In the genomic region with DNA sequence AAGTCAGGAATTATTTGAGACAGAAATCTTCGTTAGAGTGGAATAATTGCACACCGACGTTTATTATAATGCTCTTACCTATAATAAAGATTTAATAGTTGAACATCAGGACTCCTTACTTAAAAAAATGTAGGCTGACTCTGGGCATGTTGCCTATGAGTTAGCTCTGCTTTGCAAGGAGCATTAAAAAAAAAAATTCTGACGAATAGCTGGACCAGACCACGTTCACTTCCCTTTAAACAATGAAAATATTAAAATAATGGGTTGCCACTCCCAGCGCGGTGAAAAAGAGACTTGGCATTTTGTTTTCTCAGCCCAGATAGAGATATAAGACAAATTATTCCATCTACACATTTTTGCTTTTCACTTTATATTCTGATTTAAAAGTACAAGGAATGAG, we compare ENCODE assay signal across 8 cellular contexts. TPM values are rescaled to one million over a fixed set of nuclear protein-coding genes. Genes with fewer than 3 reads are reported as not detected.
DNase-seq lines count a peak whose midpoint lies in the region; ATAC-seq and TF ChIP-seq lines count a peak whose summit lies in the region.

No MANE protein-coding gene starts in this region.

- H3K27ac ChIP-seq in OCI-LY3 (ENCODE audit: low read length) (peak overlapping the region; percentile 90), endodermal cell (ENCODE audit: low read depth, low read length) (peak overlapping the region; percentile 60)

- H3K9me3 Mint-ChIP-seq in endodermal cell: no peaks in the 10 kb centered on the region

- peak overlapping the region; percentile 86 for H3K4me2 ChIP-seq in OCI-LY3 (ENCODE audit: low read length)

- H3K27ac Mint-ChIP-seq in endodermal cell: peak overlapping the region; percentile 97

- H3K4me3 ChIP-seq in OCI-LY3 (ENCODE audit: low read length) (peak overlapping the region; percentile 91), endodermal cell (ENCODE audit: low read length) (peak overlapping the region; percentile 99), neuron (ENCODE audit: low read length) (peak overlapping the region; percentile 64)

- WGBS in endodermal cell (ENCODE audit: insufficient coverage in 1 of 2, insufficient read length in 1 of 2), 2 experiments: 0 to 3% methylated on average over 3 to 4 of the region's 7 CpGs

- H3K4me3 Mint-ChIP-seq in endodermal cell: peak overlapping the region; percentile 97

- H3K36me3 ChIP-seq in OCI-LY3 (replicated peaks; ENCODE audit: low read depth, low read length) (no peaks in the 10 kb centered on the region), endodermal cell (ENCODE audit: control insufficient read depth, insufficient read depth, low read length) (peaks cover 6% of the 10 kb centered on the region), neuron (ENCODE audit: insufficient read depth, low read length) (no peaks in the 10 kb centered on the region)

- peaks cover 21% of the 10 kb centered on the region for H3K4me1 ChIP-seq in OCI-LY3 (ENCODE audit: low read length)
- no peaks in the 10 kb centered on the region for H3K4me1 ChIP-seq in endodermal cell (ENCODE audit: control insufficient read depth, insufficient read depth, low read length)
- peaks cover 26% of the 10 kb centered on the region for H3K4me1 ChIP-seq in neuron (ENCODE audit: insufficient read depth, low read length)

- peaks cover 22% of the 10 kb centered on the region for H3K4me1 Mint-ChIP-seq in endodermal cell

- H3K9ac ChIP-seq in OCI-LY3 (ENCODE audit: low read length) (peak overlapping the region; percentile 88), endodermal cell (ENCODE audit: extremely low read depth, low read length, poor library complexity, severe bottlenecking) (peak overlapping the region; percentile 89)

- H3K27me3 ChIP-seq in OCI-LY3 (ENCODE audit: low read depth, low read length) (no peaks in the 10 kb centered on the region), endodermal cell (ENCODE audit: control insufficient read depth, insufficient read depth, low read length, poor library complexity, severe bottlenecking) (no peaks in the 10 kb centered on the region), neuron (ENCODE audit: insufficient read depth, low read length) (no peaks in the 10 kb centered on the region)

- no peak for ATAC-seq in HG03280 (IDR thresholded peaks at IDR 0.05; ENCODE audit: unreplicated experiment)

- H3K79me2 ChIP-seq in OCI-LY3 (ENCODE audit: low read length): peaks cover 83% of the 10 kb centered on the region

- H3K36me3 Mint-ChIP-seq in endodermal cell (ENCODE audit: low read depth): peaks cover 2% of the 10 kb centered on the region

- H3K27me3 Mint-ChIP-seq in endodermal cell (ENCODE audit: insufficient read depth): no peaks in the 10 kb centered on the region

- TF ChIP-seq CTCF in OCI-LY3 (IDR thresholded peaks at IDR 0.05; ENCODE audit: low read depth, low read length) (no peak), endodermal cell (conservative IDR thresholded peaks at IDR 0.05) (no peak)

- H2AFZ ChIP-seq in OCI-LY3 (ENCODE audit: low read depth, low read length) (peak overlapping the region; percentile 96), neuron (ENCODE audit: low read depth, low read length) (peak overlapping the region; percentile 62)

- H3K9me3 ChIP-seq in OCI-LY3 (ENCODE audit: insufficient read depth, low read length) (no peaks in the 10 kb centered on the region), endodermal cell (ENCODE audit: control insufficient read depth, low read length) (no peaks in the 10 kb centered on the region), neuron (ENCODE audit: low read length) (no peaks in the 10 kb centered on the region)

- H4K20me1 ChIP-seq in OCI-LY3 (ENCODE audit: insufficient read depth, low read length): no peaks in the 10 kb centered on the region; the same call in 1 of the 2 replicates

- peak; percentile 58 for DNase-seq in DMS 273 (lab: John Stamatoyannopoulos, UW; ENCODE audit: unreplicated experiment)
- no peak for DNase-seq in DMS 273 treated with DMSO at 0.1 percent for 48 hours (lab: John Stamatoyannopoulos, UW)
- no peak for DNase-seq in endodermal cell
- no peak for DNase-seq in HPDE6-E6E7 (ENCODE audit: extremely low spot score)
- DNase-seq in stimulated activated CD4-positive, alpha-beta T cell treated with anti-CD3 and anti-CD28 coated beads, Interleukin-12 subunit alpha, Interleukin-12 subunit beta, amount 100 ng/mL, for 4 hours: no peak

RNA-seq across cellular contexts. Expression of a gene that starts 0.5 kb away (rescaled TPM):
- total RNA-seq in endodermal cell: 10 to 100 TPM; 13.1 to 15.8 TPM
- 8.0 TPM for polyA plus RNA-seq in endodermal cell (2013, experiment 1 of 2)
- 9.6 TPM for polyA plus RNA-seq in endodermal cell (2013, experiment 2 of 2)

RNA-seq across cellular contexts. Expression of a gene that starts 0.9 kb away (rescaled TPM):
- total RNA-seq in endodermal cell: 100 to 1,000 TPM; 153 to 188 TPM
- 158 TPM for polyA plus RNA-seq in endodermal cell (2013, experiment 1 of 2)
- 159 TPM for polyA plus RNA-seq in endodermal cell (2013, experiment 2 of 2)

RNA-seq across cellular contexts. Expression of a gene that starts 51.3 kb away (rescaled TPM):
- total RNA-seq in endodermal cell: 10 to 100 TPM; 50.7 to 50.8 TPM
- 43.6 TPM for polyA plus RNA-seq in endodermal cell (2013, experiment 1 of 2)
- 34.9 TPM for polyA plus RNA-seq in endodermal cell (2013, experiment 2 of 2)
